16 cellular contexts compared by ENCODE assay signal in the genomic region with DNA sequence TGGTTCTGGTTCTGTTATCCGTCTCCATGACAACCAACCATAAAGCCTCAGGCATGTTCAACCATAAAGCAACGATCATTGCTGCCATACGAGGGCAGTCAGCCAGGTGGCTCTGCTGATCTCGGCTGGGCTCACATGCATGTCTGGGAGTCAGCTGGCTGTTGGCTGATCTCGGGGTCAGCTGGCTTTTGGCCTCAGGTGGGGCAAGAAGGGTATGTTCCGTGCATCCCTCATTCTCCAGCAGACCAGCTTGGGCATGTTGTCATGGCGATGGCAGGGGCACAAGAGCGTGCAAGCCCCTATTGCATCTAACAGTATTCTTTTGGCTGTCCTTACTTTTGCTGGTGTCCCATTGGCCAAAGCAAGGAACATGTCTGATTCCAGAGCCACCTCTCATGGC.
"Had no signal": no experiment of that assay in that cellular context is flagged by ENCODE, and none has a peak within 500 bp of the region (broad histone marks: within the 10 kb centered on the region; RNA-seq: fewer than 3 reads in every experiment).

No MANE protein-coding gene starts in this region.

- ATAC-seq: foreskin keratinocyte; left colon; natural killer cell treated with Interleukin-12 subunit alpha and Interleukin-12 subunit beta and Interleukin-15 and Interleukin-18, amount 100 ng/mL, for 72 hours; right cardiac atrium had no signal

- H3K27ac ChIP-seq: colonic mucosa, esophagus squamous epithelium, foreskin keratinocyte, neural progenitor cell, ovary had no signal

- H3K9me3 ChIP-seq: colonic mucosa, esophagus squamous epithelium, ovary had no signal

- H3K27me3 ChIP-seq: colonic mucosa, esophagus squamous epithelium, foreskin keratinocyte, neural progenitor cell, ovary had no signal

- H3K4me1 ChIP-seq: colonic mucosa, esophagus squamous epithelium, foreskin keratinocyte, neural progenitor cell had no signal

- H3K4me2 ChIP-seq: neural progenitor cell, smooth muscle cell had no signal

- H3K27ac Mint-ChIP-seq: natural killer cell treated with Interleukin-12 subunit alpha and Interleukin-12 subunit beta and Interleukin-15 and Interleukin-18, amount 100 ng/mL, for 72 hours; neural progenitor cell had no signal

- H3K36me3 ChIP-seq: neural progenitor cell, ovary had no signal

- H3K4me3 Mint-ChIP-seq: natural killer cell treated with Interleukin-12 subunit alpha and Interleukin-12 subunit beta and Interleukin-15 and Interleukin-18, amount 100 ng/mL, for 72 hours; neural progenitor cell had no signal

- H3K9me3 Mint-ChIP-seq: natural killer cell treated with Interleukin-12 subunit alpha and Interleukin-12 subunit beta and Interleukin-15 and Interleukin-18, amount 100 ng/mL, for 72 hours; neural progenitor cell had no signal

- H3K27me3 Mint-ChIP-seq: natural killer cell treated with Interleukin-12 subunit alpha and Interleukin-12 subunit beta and Interleukin-15 and Interleukin-18, amount 100 ng/mL, for 72 hours had no signal

- H2AFZ ChIP-seq: neural progenitor cell had no signal

- H3K9ac ChIP-seq: neural progenitor cell had no signal

- DNase-seq: colonic mucosa; dermis blood vessel endothelial cell; esophagus squamous epithelium; foreskin keratinocyte; left colon; mammary epithelial cell; midbrain; nucleus accumbens; ovary; right cardiac atrium; stimulated activated CD4-positive, alpha-beta T cell treated with anti-CD3 and anti-CD28 coated beads, Interleukin-2, amount 100 ng/mL, for 48 hours; stimulated activated naive CD4-positive, alpha-beta T cell treated with Interleukin-2 at 50 U/mL for 16 hours; trophoblast cell had no signal

- H3K4me3 ChIP-seq: colonic mucosa, esophagus squamous epithelium, neural progenitor cell, ovary, smooth muscle cell had no signal

- H3K4me1 Mint-ChIP-seq: neural progenitor cell had no signal
